25 cellular contexts compared by ENCODE assay signal in genomic region chr7:109996411-109996810, GRCh38.
"Had no signal": no experiment of that assay in that cellular context is flagged by ENCODE, and none has a peak within 500 bp of the region (broad histone marks: within the 10 kb centered on the region; RNA-seq: fewer than 3 reads in every experiment).

No MANE protein-coding gene starts in this region.

- FAIRE-seq: pancreas, small intestine had no signal

- DNase-seq: naive thymus-derived CD8-positive, alpha-beta T cell; nephron progenitor cell; nucleus accumbens; pancreas; posterior cingulate gyrus; psoas muscle; right lobe of liver; sigmoid colon; small intestine; stimulated activated CD4-positive, alpha-beta T cell treated with anti-CD3 and anti-CD28 coated beads, Interleukin-15, amount 100 ng/mL, for 24 hours; stimulated activated CD4-positive, alpha-beta T cell treated with anti-CD3 and anti-CD28 coated beads, Interleukin-2, amount 100 ng/mL, for 24 hours; stimulated activated CD4-positive, alpha-beta T cell treated with anti-CD3 and anti-CD28 coated beads, Interleukin-2, amount 100 ng/mL, for 48 hours; stimulated activated CD4-positive, alpha-beta T cell treated with anti-CD3 and anti-CD28 coated beads, Interleukin-4, amount 100 ng/mL, for 24 hours; stimulated activated naive B cell treated with anti-CD40 and anti-IgM and Interleukin-4, amounts not matched to agents 10 μg/mL and 1 μg/mL and 100 μg/mL, for 72 hours; stimulated activated naive CD4-positive, alpha-beta T cell treated with Interleukin-2 at 50 U/mL for 16 hours; stomach; thyroid gland; transverse colon; upper lobe of right lung; uterus had no signal

- H3K36me3 ChIP-seq: neutrophil, pancreas, right lobe of liver, sigmoid colon, stomach, thoracic aorta, thyroid gland, transverse colon, upper lobe of right lung, uterus had no signal

- H3K9me3 ChIP-seq: neutrophil, pancreas, psoas muscle, right lobe of liver, sigmoid colon, stomach, thoracic aorta, thyroid gland, transverse colon, upper lobe of right lung, uterus had no signal

- H3K4me1 ChIP-seq: pancreas, psoas muscle, right lobe of liver, sigmoid colon, stomach, thyroid gland, transverse colon, upper lobe of right lung, uterus had no signal

- H3K27ac ChIP-seq: neutrophil, pancreas, psoas muscle, right lobe of liver, sigmoid colon, stomach, thoracic aorta, thyroid gland, transverse colon, upper lobe of right lung, uterus had no signal

- ATAC-seq: naive thymus-derived CD8-positive, alpha-beta T cell; natural killer cell treated with Interleukin-12 subunit alpha and Interleukin-12 subunit beta and Interleukin-15 and Interleukin-18, amount 100 ng/mL, for 72 hours; pancreas; psoas muscle; right cardiac atrium; right lobe of liver; stimulated activated effector memory CD8-positive, alpha-beta T cell treated with anti-CD3 and anti-CD28 coated beads, Interleukin-12 subunit alpha, Interleukin-12 subunit beta, amount 100 ng/mL, for 72 hours; stimulated activated naive B cell treated with anti-CD40 and anti-IgM and Interleukin-4, amounts not matched to agents 10 μg/mL and 1 μg/mL and 100 μg/mL, for 72 hours; upper lobe of right lung had no signal

- H3K4me3 ChIP-seq: pancreas, psoas muscle, right lobe of liver, sigmoid colon, stomach, thoracic aorta, thyroid gland, transverse colon, upper lobe of right lung, uterus had no signal

- H3K27me3 ChIP-seq: neutrophil, pancreas, right lobe of liver, sigmoid colon, stomach, thyroid gland, transverse colon, upper lobe of right lung, uterus had no signal
